Comparison of ENCODE assay signal across 14 cellular contexts in the genomic region with DNA sequence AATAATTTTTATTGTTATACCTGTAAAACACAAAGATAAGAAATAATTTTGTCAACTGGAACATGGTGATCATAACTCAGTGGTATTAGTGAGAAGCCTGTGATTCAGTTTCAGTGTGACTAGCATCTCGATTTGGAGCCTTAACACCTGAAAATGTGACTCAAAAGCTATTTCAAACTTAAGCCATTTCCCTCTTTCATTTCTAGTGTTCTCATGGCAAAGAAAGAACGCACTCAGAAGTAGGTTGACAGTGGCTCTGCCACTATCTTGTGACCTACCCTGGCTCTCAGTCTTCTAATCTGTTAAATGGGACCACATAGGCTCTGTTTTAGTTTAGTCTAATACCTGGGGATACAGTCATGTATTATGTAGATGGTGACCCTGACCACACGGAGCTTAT.
DNase-seq lines count a peak whose midpoint lies in the region; ATAC-seq, FAIRE-seq and TF ChIP-seq lines count a peak whose summit lies in the region.
"Had no signal": no experiment of that assay in that cellular context is flagged by ENCODE, and none has a peak within 500 bp of the region (broad histone marks: within the 10 kb centered on the region; RNA-seq: fewer than 3 reads in every experiment).

No MANE protein-coding gene starts in this region.

- POLR2A ChIA-PET in K562 (lab: Yijun Ruan, JAX): interaction anchor here (0.6 kb wide), 1 partner anchor 10 kb away, joined by 4 read pairs; no protein-coding TSS in a partner anchor

- CTCF ChIA-PET in K562 (lab: Yijun Ruan, JAX; ENCODE audit: low intra/inter-chr PET ratio): no interaction called here

- no peak for FAIRE-seq in K562 (lab: Jason Lieb, UNC)
- FAIRE-seq: HTR-8/SVneo had no signal

- intact Hi-C loops in K562 (cut with micrococcal nuclease): no loop called here
- intact Hi-C loops in posterior cingulate gyrus (cut with DNase I): no loop called here

- H3K4me1 ChIP-seq in K562 (replicated peaks in 1 of 2; ENCODE audit: control insufficient read depth in 2 of 2, insufficient read depth in 2 of 2, low read length in 2 of 2): peaks cover 10 to 21% of the 10 kb centered on the region in 2 experiments
- H3K4me1 ChIP-seq: adrenal gland had no signal

- peaks cover 3% of the 10 kb centered on the region; the same call in 1 of the 3 replicates for H3K36me3 ChIP-seq in K562 (ENCODE audit: control insufficient read depth, insufficient read depth, low read length)
- H3K36me3 ChIP-seq: adrenal gland had no signal

- no peaks in the 10 kb centered on the region for H3K27me3 ChIP-seq in K562 (ENCODE audit: control insufficient read depth in 2 of 2, insufficient read depth in 2 of 2, low read length in 2 of 2)
- H3K27me3 ChIP-seq: adrenal gland had no signal

- no peaks in the 10 kb centered on the region for H3K79me2 ChIP-seq in K562 (ENCODE audit: control insufficient read depth, insufficient read depth, low read length)

- in situ Hi-C loops in K562 (cut with MboI): no loop called here

- H3K4me3 ChIP-seq in K562: no peak overlapping the region
- H3K4me3 ChIP-seq: adrenal gland, GM23248 had no signal

- H4K20me1 ChIP-seq in K562 (replicated peaks; ENCODE audit: control insufficient read depth, insufficient read depth, low read length): no peaks in the 10 kb centered on the region

- WGBS in K562 (ENCODE audit: insufficient coverage, low coverage, missing lambda C conversion rate): 58% methylated on average over 3 of the region's 3 CpGs

- TF ChIP-seq CTCF in K562 (IDR thresholded peaks at IDR 0.05 in 2 of 3, conservative IDR thresholded peaks at IDR 0.05 in 1 of 3; ENCODE audit: insufficient read depth in 2 of 3, low read depth in 1 of 3, low read length in 3 of 3): no peak

- H2AFZ ChIP-seq in K562 (ENCODE audit: low read depth, low read length): no peak overlapping the region
- H2AFZ ChIP-seq: GM23248 had no signal

- H3K9me3 ChIP-seq in K562 (replicated peaks; ENCODE audit: control insufficient read depth, insufficient read depth, low read depth, low read length): no peaks in the 10 kb centered on the region
- H3K9me3 ChIP-seq: adrenal gland had no signal

- no peak for TF ChIP-seq EP300 in K562 (IDR thresholded peaks at IDR 0.05; ENCODE audit: low read length)

- no peaks in the 10 kb centered on the region for H3K9me1 ChIP-seq in K562 (ENCODE audit: control insufficient read depth, insufficient read depth, low read length)

- DNase-seq in K562 (ENCODE audit: extremely low read depth in 1 of 4, low spot score in 3 of 4) (no peak), GOT3 (lab: John Stamatoyannopoulos, UW) (no peak), posterior cingulate gyrus (no peak), nucleus accumbens (lab: John Stamatoyannopoulos, UW) (no peak)
- DNase-seq: activated CD8-positive, alpha-beta memory T cell treated with anti-CD3 and anti-CD28 coated beads, Interleukin-2, amount 50 U/mL, for 48 hours; adrenal gland; C1 segment of cervical spinal cord; GM23248; NCI-H510A treated with DMSO at 0.1 percent for 48 hours; stimulated activated CD4-positive, alpha-beta T cell treated with anti-CD3 and anti-CD28 coated beads, Interleukin-4, amount 100 ng/mL, for 4 hours had no signal

- ATAC-seq in GM18520 (IDR thresholded peaks at IDR 0.05; ENCODE audit: unreplicated experiment): peak; percentile 62
- ATAC-seq in GM21381 (IDR thresholded peaks at IDR 0.05; ENCODE audit: unreplicated experiment): peak; percentile 54
- ATAC-seq in HG02973 (IDR thresholded peaks at IDR 0.05; ENCODE audit: unreplicated experiment): peak; percentile 45
- ATAC-seq in K562: no peak

- TF ChIP-seq POLR2A in K562 (conservative IDR thresholded peaks at IDR 0.05): no peak

- H3K4me2 ChIP-seq in K562 (ENCODE audit: insufficient read depth, low read length): no peak overlapping the region

- TF ChIP-seq RAD21 in K562 (CRISPR knock-in tag; conservative IDR thresholded peaks at IDR 0.05 in 1 of 2, IDR thresholded peaks at IDR 0.05 in 1 of 2): no peak

- no peak overlapping the region for H3K9ac ChIP-seq in K562 (ENCODE audit: insufficient read depth in 1 of 2, low read depth in 2 of 2, low read length in 2 of 2)
- H3K9ac ChIP-seq: GM23248 had no signal

- no TSS peak for BruUV-seq in K562 (replicated peaks; lab: Mats Ljungman, UMichigan)

- no peak overlapping the region for H3K27ac ChIP-seq in K562 (ENCODE audit: extremely low read depth, low read depth, low read length)
- H3K27ac ChIP-seq: adrenal gland, GM23248 had no signal

TF ChIP-seq in K562, 482 proteins besides CTCF, POLR2A, EP300 and RAD21:
- TF ChIP-seq, protein P1, sequence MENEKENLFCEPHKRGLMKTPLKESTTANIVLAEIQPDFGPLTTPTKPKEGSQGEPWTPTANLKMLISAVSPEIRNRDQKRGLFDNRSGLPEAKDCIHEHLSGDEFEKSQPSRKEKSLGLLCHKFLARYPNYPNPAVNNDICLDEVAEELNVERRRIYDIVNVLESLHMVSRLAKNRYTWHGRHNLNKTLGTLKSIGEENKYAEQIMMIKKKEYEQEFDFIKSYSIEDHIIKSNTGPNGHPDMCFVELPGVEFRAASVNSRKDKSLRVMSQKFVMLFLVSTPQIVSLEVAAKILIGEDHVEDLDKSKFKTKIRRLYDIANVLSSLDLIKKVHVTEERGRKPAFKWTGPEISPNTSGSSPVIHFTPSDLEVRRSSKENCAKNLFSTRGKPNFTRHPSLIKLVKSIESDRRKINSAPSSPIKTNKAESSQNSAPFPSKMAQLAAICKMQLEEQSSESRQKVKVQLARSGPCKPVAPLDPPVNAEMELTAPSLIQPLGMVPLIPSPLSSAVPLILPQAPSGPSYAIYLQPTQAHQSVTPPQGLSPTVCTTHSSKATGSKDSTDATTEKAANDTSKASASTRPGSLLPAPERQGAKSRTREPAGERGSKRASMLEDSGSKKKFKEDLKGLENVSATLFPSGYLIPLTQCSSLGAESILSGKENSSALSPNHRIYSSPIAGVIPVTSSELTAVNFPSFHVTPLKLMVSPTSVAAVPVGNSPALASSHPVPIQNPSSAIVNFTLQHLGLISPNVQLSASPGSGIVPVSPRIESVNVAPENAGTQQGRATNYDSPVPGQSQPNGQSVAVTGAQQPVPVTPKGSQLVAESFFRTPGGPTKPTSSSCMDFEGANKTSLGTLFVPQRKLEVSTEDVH (IDR thresholded peaks at IDR 0.05; ENCODE audit: low read depth, partially characterized antibody): no peak
- TF ChIP-seq RBM25 (IDR thresholded peaks at IDR 0.05; ENCODE audit: low read depth, low read length, severe bottlenecking): peak; percentile 79
